12 cellular contexts compared by ENCODE assay signal in the genomic region with DNA sequence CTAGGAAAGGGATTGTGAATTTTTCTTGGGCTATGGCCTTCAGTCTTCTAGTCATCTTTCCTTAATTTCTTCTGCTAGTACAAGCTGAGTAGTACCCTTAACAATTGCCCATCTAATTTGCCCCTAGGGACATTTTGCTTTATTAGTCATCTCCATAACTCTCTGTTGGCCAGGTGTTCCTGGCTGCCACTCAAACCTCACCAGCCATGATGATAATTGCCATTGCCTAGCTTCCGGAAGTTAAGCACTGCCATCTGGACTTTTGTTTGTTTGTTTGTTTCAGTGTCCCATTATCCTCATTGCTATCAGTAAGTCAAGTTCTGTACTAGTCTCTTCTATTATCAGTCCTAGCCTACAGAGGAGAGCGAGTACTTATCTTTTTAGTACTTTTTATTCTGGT. TPM values are rescaled to one million over a fixed set of nuclear protein-coding genes. Genes with fewer than 3 reads are reported as not detected.
A peak's percentile ranks its signal among the peaks of the same experiment; 100 is the strongest.
DNase-seq lines count a peak whose midpoint lies in the region; TF ChIP-seq lines count a peak whose summit lies in the region.
"Had no signal": no experiment of that assay in that cellular context is flagged by ENCODE, and none has a peak within 500 bp of the region (broad histone marks: within the 10 kb centered on the region; RNA-seq: fewer than 3 reads in every experiment).

No MANE protein-coding gene starts in this region.

- no peak for TF ChIP-seq CTCF in epithelial cell of esophagus (IDR thresholded peaks at IDR 0.05; ENCODE audit: insufficient read depth, low read depth, low read length, missing control alignments)

- intact Hi-C loops in posterior vena cava (cut with DNase I) = no loop called here

- no peak overlapping the region for H3K4me3 ChIP-seq in epithelial cell of esophagus (ENCODE audit: low read length)

- DNase-seq in DMS 273 (lab: John Stamatoyannopoulos, UW; ENCODE audit: unreplicated experiment) (peak; percentile 79), NCI-H1105 treated with DMSO at 0.1 percent for 48 hours (lab: John Stamatoyannopoulos, UW) (peak; percentile 96), NCI-H524 (lab: John Stamatoyannopoulos, UW) (peak; percentile 88 to 96), epithelial cell of esophagus (ENCODE audit: low read depth) (peak; percentile 93), HUDEP-2 (lab: John Stamatoyannopoulos, UW; ENCODE audit: unreplicated experiment in 76 of 76) (no peak), HT-29 (ENCODE audit: low spot score) (no peak), amygdala (lab: John Stamatoyannopoulos, UW) (no peak), posterior vena cava (ENCODE audit: low spot score) (no peak)
- DNase-seq: aorta; islet precursor cell; Karpas-422; stimulated activated CD4-positive, alpha-beta T cell treated with anti-CD3 and anti-CD28 coated beads, Interleukin-4, amount 100 ng/mL, for 4 hours had no signal

RNA-seq across cellular contexts. Expression of a gene that starts 36.6 kb away (rescaled TPM):
- 45.1 and 57.1 TPM in 2 replicates for total RNA-seq in HT-29 (2014; rRNA removed; shearing (Covaris generic))
- 10 to 100 TPM; 24.8 to 25.9 TPM for total RNA-seq in posterior vena cava

RNA-seq across cellular contexts. Expression of a gene that starts 43.4 kb away (rescaled TPM):
- total RNA-seq in HT-29 (2014; rRNA removed; shearing (Covaris generic)) = 4.4 and 5.1 TPM in 2 replicates
- total RNA-seq in posterior vena cava = 1 to 10 TPM; 4.2 to 4.9 TPM

Comparison
In these comparisons a context has a peak if more than half of its experiments do, and no peak if none do; other contexts are left out.
1. DNase-seq: peak in DMS 273 (single experiment), NCI-H1105 treated with DMSO at 0.1 percent for 48 hours (single experiment), NCI-H524 (2 of 2) and epithelial cell of esophagus (single experiment); none in HUDEP-2 (0 of 76), HT-29 (single experiment), amygdala (0 of 56) and posterior vena cava (single experiment).